In genomic region chr4:70927502-70928139, GRCh38 we compare ENCODE assay signal across 9 cellular contexts. TPM values are rescaled to one million over a fixed set of nuclear protein-coding genes. Genes with fewer than 3 reads are reported as not detected.
DNase-seq lines count a peak whose midpoint lies in the region; ATAC-seq and TF ChIP-seq lines count a peak whose summit lies in the region.
"Had no signal": no experiment of that assay in that cellular context is flagged by ENCODE, and none has a peak within 500 bp of the region (broad histone marks: within the 10 kb centered on the region; RNA-seq: fewer than 3 reads in every experiment).

No MANE protein-coding gene starts in this region.

- peak; percentile 36; the same call in 1 of the 3 replicates for TF ChIP-seq CTCF in GM12872 (IDR thresholded peaks at IDR 0.05; ENCODE audit: insufficient read depth, low read depth, low read length)
- no peak for TF ChIP-seq CTCF in endothelial cell (IDR thresholded peaks at IDR 0.05; ENCODE audit: unreplicated experiment)

- no peaks in the 10 kb centered on the region for H3K36me3 Mint-ChIP-seq in endothelial cell (ENCODE audit: low read depth, unreplicated experiment)

- peak overlapping the region; percentile 10 for H3K4me3 Mint-ChIP-seq in endothelial cell (ENCODE audit: unreplicated experiment)

- ATAC-seq in GM21390 (IDR thresholded peaks at IDR 0.05; ENCODE audit: unreplicated experiment) (peak; percentile 33), HG03558 (IDR thresholded peaks at IDR 0.05; ENCODE audit: extremely low read depth, unreplicated experiment) (peak; percentile 24), GM18873 (IDR thresholded peaks at IDR 0.05; ENCODE audit: low FRiP score, unreplicated experiment) (no peak)
- ATAC-seq: esophagus mucosa had no signal

- DNase-seq in endothelial cell (ENCODE audit: low spot score) (no peak), NCI-H128 (lab: John Stamatoyannopoulos, UW; ENCODE audit: unreplicated experiment) (no peak), DMS114 treated with DMSO at 0.1 percent for 48 hours (lab: John Stamatoyannopoulos, UW; ENCODE audit: unreplicated experiment) (no peak), AML-193 (lab: John Stamatoyannopoulos, UW) (no peak)

- peak overlapping the region; percentile 34 for H3K27ac Mint-ChIP-seq in endothelial cell (ENCODE audit: unreplicated experiment)

- H3K4me1 Mint-ChIP-seq in endothelial cell (ENCODE audit: unreplicated experiment) = peaks cover 14% of the 10 kb centered on the region

- peaks cover 2% of the 10 kb centered on the region for H3K27me3 Mint-ChIP-seq in endothelial cell (ENCODE audit: unreplicated experiment)

- H3K9me3 Mint-ChIP-seq in endothelial cell (ENCODE audit: unreplicated experiment) = no peaks in the 10 kb centered on the region

RNA-seq across cellular contexts. Expression of gene MOB1B, which starts 25.5 kb away (rescaled TPM):
- total RNA-seq in endothelial cell (ENCODE audit: unreplicated experiment) = 49.4 TPM
